In the genomic region with DNA sequence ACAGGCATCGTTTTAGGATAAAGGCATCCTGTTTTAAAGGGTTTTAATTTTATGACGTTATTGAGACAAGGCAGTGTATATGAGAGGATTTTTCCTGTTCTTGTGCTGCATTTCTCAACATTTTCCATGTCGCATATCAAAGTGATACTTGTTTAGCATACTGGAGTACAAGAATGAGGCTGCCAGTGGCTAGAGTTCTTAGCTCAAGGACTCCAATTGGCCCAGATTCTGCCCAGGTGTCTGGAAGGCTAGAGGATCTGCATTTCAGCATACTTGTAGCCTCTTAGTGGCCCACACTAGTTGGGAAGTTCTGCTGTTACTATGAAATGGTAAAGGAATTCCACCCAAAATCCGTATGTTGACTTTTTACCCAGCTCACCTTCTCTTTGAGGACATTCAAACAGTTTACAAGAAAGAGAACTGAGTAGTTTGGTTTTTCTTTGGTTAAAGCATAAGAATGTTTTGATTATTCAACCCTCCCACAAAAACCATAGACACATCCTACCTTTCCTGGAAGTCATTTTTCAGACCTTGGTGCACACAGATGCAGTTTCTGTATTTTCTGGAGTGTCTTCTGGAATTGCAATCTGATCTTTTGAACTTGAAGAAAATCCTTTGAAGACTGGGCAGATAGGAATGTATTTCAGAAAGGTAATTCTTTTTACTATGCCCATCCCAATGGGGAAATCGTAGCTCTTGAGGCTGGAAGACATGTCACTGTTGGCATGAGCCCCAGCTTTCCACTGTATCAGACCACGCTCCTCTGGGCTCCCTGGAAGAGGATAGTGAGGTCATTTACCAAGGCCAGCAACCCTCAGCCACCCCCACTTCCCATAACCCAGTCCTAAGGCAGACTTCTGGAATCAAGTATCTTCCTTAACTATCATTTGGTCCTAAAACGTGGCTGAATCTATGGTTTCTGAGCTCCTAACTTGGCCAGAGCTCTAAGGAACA, we compare ENCODE assay signal across 19 cellular contexts. TPM values are rescaled to one million over a fixed set of nuclear protein-coding genes. Genes with fewer than 3 reads are reported as not detected.
A peak's percentile ranks its signal among the peaks of the same experiment; 100 is the strongest.
DNase-seq lines count a peak whose midpoint lies in the region; ATAC-seq and TF ChIP-seq lines count a peak whose summit lies in the region.
"Had no signal": no experiment of that assay in that cellular context is flagged by ENCODE, and none has a peak within 500 bp of the region (broad histone marks: within the 10 kb centered on the region; RNA-seq: fewer than 3 reads in every experiment).

No MANE protein-coding gene starts in this region.

- H3K27ac ChIP-seq in 22Rv1, result peak overlapping the region; percentile 90

- ATAC-seq in HG03432 (IDR thresholded peaks at IDR 0.05; ENCODE audit: unreplicated experiment), result no peak

- H3K4me3 ChIP-seq in MG63, result no peak overlapping the region
- H3K4me3 ChIP-seq in H7 (ENCODE audit: insufficient read depth, low read depth, low read length), result no peak overlapping the region
- H3K4me3 ChIP-seq: transverse colon had no signal

- H3K27me3 ChIP-seq in MG63, result no peaks in the 10 kb centered on the region
- H3K27me3 ChIP-seq in H7 (ENCODE audit: control insufficient read depth, insufficient read depth, low read length), result no peaks in the 10 kb centered on the region
- H3K27me3 ChIP-seq: BE2C, transverse colon had no signal

- peak; percentile 70 for DNase-seq in MG63
- DNase-seq in astrocyte of the hippocampus (ENCODE audit: low read depth, low spot score), result peak; percentile 42
- peak; percentile 57 for DNase-seq in mesenteric fat pad (ENCODE audit: low spot score)
- no peak for DNase-seq in dedifferentiated amniotic fluid mesenchymal stem cell (ENCODE audit: extremely low spot score)
- DNase-seq in H7, result no peak
- no peak for DNase-seq in AG08396 (ENCODE audit: low spot score)
- DNase-seq: BE2C; DMS53; effector CD8-positive, alpha-beta T cell; HFFc6; Karpas-422; NCI-H1694 treated with DMSO at 0.1 percent for 48 hours; NCI-H82; occipital lobe; SHP77; transverse colon had no signal

- H3K36me3 ChIP-seq in MG63, result peaks cover 74% of the 10 kb centered on the region
- peaks cover 11% of the 10 kb centered on the region for H3K36me3 ChIP-seq in H7 (replicated peaks; ENCODE audit: control insufficient read depth, insufficient read depth, low read length)

- no peak for TF ChIP-seq CTCF in 22Rv1 (IDR thresholded peaks at IDR 0.05)

- H3K9me3 ChIP-seq in MG63, result no peaks in the 10 kb centered on the region
- H3K9me3 ChIP-seq: BE2C, transverse colon had no signal

RNA-seq across cellular contexts. Expression of a gene that starts 11.3 kb away (rescaled TPM):
- not detected in 2 replicates for total RNA-seq in MG63 (2014; rRNA removed; shearing (Covaris generic); ENCODE audit: low replicate concordance)
- not detected for total RNA-seq in mesenteric fat pad
- total RNA-seq in H7 (2014; rRNA removed; shearing (Covaris generic)), result not detected in 2 replicates
- total RNA-seq: HFFc6, mesothelial cell of epicardium, occipital lobe had no signal

RNA-seq across cellular contexts. Expression of a gene that starts 18.0 kb away (rescaled TPM):
- total RNA-seq in MG63 (2014; rRNA removed; shearing (Covaris generic); ENCODE audit: low replicate concordance), result not detected in 2 replicates
- total RNA-seq in mesenteric fat pad, result 0.61 TPM
- total RNA-seq in H7 (2014; rRNA removed; shearing (Covaris generic)), result 0.18 TPM in 1 of 2 replicates, not detected in the other
- total RNA-seq: occipital lobe had no signal

RNA-seq across cellular contexts. Expression of a gene that starts 23.1 kb away (rescaled TPM):
- total RNA-seq in MG63 (2014; rRNA removed; shearing (Covaris generic); ENCODE audit: low replicate concordance), result 0.13 TPM in 1 of 2 replicates, not detected in the other
- 2.1 TPM for total RNA-seq in mesenteric fat pad
- total RNA-seq in H7 (2014; rRNA removed; shearing (Covaris generic)), result 1.4 and 1.7 TPM in 2 replicates

RNA-seq across cellular contexts. Expression of a gene that starts 30.1 kb away (rescaled TPM):
- 80.6 and 119 TPM in 2 replicates for total RNA-seq in MG63 (2014; rRNA removed; shearing (Covaris generic); ENCODE audit: low replicate concordance)
- total RNA-seq in mesenteric fat pad, result 79.3 TPM
- 50.9 and 57.0 TPM in 2 replicates for total RNA-seq in H7 (2014; rRNA removed; shearing (Covaris generic))

RNA-seq across cellular contexts. Expression of a gene that starts 32.1 kb away (rescaled TPM):
- total RNA-seq in MG63 (2014; rRNA removed; shearing (Covaris generic); ENCODE audit: low replicate concordance), result 1.2 and 9.7 TPM in 2 replicates
- total RNA-seq in mesenteric fat pad, result 2.0 TPM
- 7.7 and 8.6 TPM in 2 replicates for total RNA-seq in H7 (2014; rRNA removed; shearing (Covaris generic))

Comparison
In these comparisons a context has a peak if more than half of its experiments do, and no peak if none do; other contexts are left out.
1. DNase-seq: peak in MG63 (single experiment), astrocyte of the hippocampus (single experiment) and mesenteric fat pad (single experiment); none in dedifferentiated amniotic fluid mesenchymal stem cell (single experiment), H7 (single experiment) and AG08396 (single experiment).